In the genomic region with DNA sequence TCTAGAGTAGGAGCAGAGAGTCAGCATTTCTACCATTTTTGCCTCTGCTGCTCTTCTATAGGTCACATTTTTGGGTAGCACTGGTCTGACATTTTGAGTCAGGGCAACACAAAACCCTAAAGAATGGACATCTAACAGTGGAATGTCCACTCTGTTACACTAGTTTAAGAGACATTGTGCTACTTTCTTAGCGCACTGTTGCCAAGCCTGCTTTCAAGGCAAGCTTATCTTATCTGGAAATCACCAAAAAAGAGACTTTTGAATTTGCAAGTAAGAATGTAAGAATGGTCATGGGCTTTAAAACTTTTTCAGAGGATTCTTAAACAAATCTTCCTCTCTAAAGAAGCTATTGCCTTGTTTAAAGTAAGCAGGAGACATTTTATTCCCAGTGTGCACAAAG, we compare ENCODE assay signal across 22 cellular contexts.
A peak's percentile ranks its signal among the peaks of the same experiment; 100 is the strongest.
DNase-seq lines count a peak whose midpoint lies in the region; ATAC-seq, FAIRE-seq and TF ChIP-seq lines count a peak whose summit lies in the region.
"Had no signal": no experiment of that assay in that cellular context is flagged by ENCODE, and none has a peak within 500 bp of the region (broad histone marks: within the 10 kb centered on the region; RNA-seq: fewer than 3 reads in every experiment).

No MANE protein-coding gene starts in this region.

- H3K4me1 ChIP-seq in GM23248 (ENCODE audit: insufficient read depth) (peaks cover 48% of the 10 kb centered on the region), adipocyte (ENCODE audit: control insufficient read depth, insufficient read depth, low read length) (peaks cover 30% of the 10 kb centered on the region), kidney (ENCODE audit: control insufficient read depth in 1 of 2, insufficient read depth in 1 of 2, low read depth in 1 of 2, low read length in 2 of 2) (no peaks in the 10 kb centered on the region), mucosa of descending colon (ENCODE audit: low read depth) (no peaks in the 10 kb centered on the region)

- H3K36me3 ChIP-seq in GM23248 (ENCODE audit: low read depth), result no peaks in the 10 kb centered on the region
- no peaks in the 10 kb centered on the region for H3K36me3 ChIP-seq in adipocyte (ENCODE audit: control insufficient read depth, insufficient read depth, low read length, severe bottlenecking)
- no peaks in the 10 kb centered on the region for H3K36me3 ChIP-seq in kidney (ENCODE audit: control insufficient read depth in 1 of 2, insufficient read depth in 2 of 2, low read length in 2 of 2)
- no peaks in the 10 kb centered on the region for H3K36me3 ChIP-seq in mucosa of descending colon (ENCODE audit: low read depth)

- no peaks in the 10 kb centered on the region for H4K20me1 ChIP-seq in GM23248 (ENCODE audit: insufficient read depth)

- 94 to 97% methylated on average over 1 of the region's 1 CpG for WGBS in GM23248 (ENCODE audit: low coverage in 1 of 2, low lambda C conversion rate in 2 of 2, missing lambda C conversion rate in 2 of 2), 2 experiments

- peaks cover 52 to 58% of the 10 kb centered on the region in 2 donors for H3K4me1 Mint-ChIP-seq in natural killer cell

- intact Hi-C loops in natural killer cell (cut with micrococcal nuclease), result loop anchor here (2.0 to 10.0 kb wide), 2 partner anchors 50 to 172 kb away; partner anchors contain the start of gene NREP
- intact Hi-C loops in kidney (cut with DNase I), result no loop called here
- intact Hi-C loops in mucosa of descending colon (cut with DNase I, micrococcal nuclease), result loop anchor here in 1 of 2 donors (10.0 kb wide), 1 partner anchor 50 kb away; no protein-coding TSS in a partner anchor

- H3K4me3 Mint-ChIP-seq in natural killer cell, result peak overlapping the region; percentile 65
- H3K4me3 Mint-ChIP-seq: CD14-positive monocyte had no signal

- peak overlapping the region; percentile 69 for H3K4me2 ChIP-seq in GM23248 (ENCODE audit: unreplicated experiment)
- H3K4me2 ChIP-seq: KMS-11 had no signal

- no peaks in the 10 kb centered on the region for H3K9me2 ChIP-seq in GM23248 (ENCODE audit: insufficient read depth)

- in situ Hi-C loops in GM23248 (cut with MboI), result no loop called here

- peaks cover 46% of the 10 kb centered on the region for H3F3A ChIP-seq in GM23248 (ENCODE audit: insufficient read depth)

- no peaks in the 10 kb centered on the region for H3K79me2 ChIP-seq in GM23248 (ENCODE audit: insufficient read depth)

- H3K9me3 Mint-ChIP-seq in natural killer cell, result no peaks in the 10 kb centered on the region

- FAIRE-seq in kidney (lab: Jason Lieb, UNC), result no peak
- FAIRE-seq: A204.1, GM18507, H1, HTR-8/SVneo had no signal

- H3K9me3 ChIP-seq in GM23248 (ENCODE audit: low read depth) (no peaks in the 10 kb centered on the region), adipocyte (ENCODE audit: control insufficient read depth, low read length) (no peaks in the 10 kb centered on the region), kidney (ENCODE audit: control insufficient read depth in 1 of 2, low read length in 2 of 2) (no peaks in the 10 kb centered on the region), mucosa of descending colon (no peaks in the 10 kb centered on the region)

- H3K27me3 ChIP-seq in GM23248 (replicated peaks; ENCODE audit: insufficient read depth) (no peaks in the 10 kb centered on the region), adipocyte (replicated peaks; ENCODE audit: control insufficient read depth, insufficient read depth, low read length) (no peaks in the 10 kb centered on the region)

- H3K4me3 ChIP-seq in GM23248 (no peak overlapping the region), adipocyte (ENCODE audit: low read length) (no peak overlapping the region), fibroblast of the aortic adventitia (ENCODE audit: low read depth, low read length) (no peak overlapping the region), kidney (ENCODE audit: low read length in 2 of 2) (no peak overlapping the region), mucosa of descending colon (no peak overlapping the region)

- no peaks in the 10 kb centered on the region for H3K27me3 Mint-ChIP-seq in natural killer cell (ENCODE audit: low read depth in 2 of 2)

- H3K9ac ChIP-seq in GM23248 (no peak overlapping the region), adipocyte (ENCODE audit: low read length) (no peak overlapping the region), kidney (ENCODE audit: low read length in 2 of 2) (no peak overlapping the region)
- H3K9ac ChIP-seq: KMS-11 had no signal

- H3K27ac ChIP-seq in GM23248 (peak overlapping the region; percentile 83; the same call in 1 of the 2 replicates), kidney (ENCODE audit: low read depth in 2 of 2, low read length in 2 of 2) (no peak overlapping the region)
- H3K27ac ChIP-seq: KMS-11 had no signal

- H2AFZ ChIP-seq in GM23248, result no peak overlapping the region

- peak overlapping the region; percentile 84 to 90 for H3K27ac Mint-ChIP-seq in natural killer cell
- H3K27ac Mint-ChIP-seq: CD14-positive monocyte had no signal

- TF ChIP-seq CTCF in fibroblast of the aortic adventitia (IDR thresholded peaks at IDR 0.05; ENCODE audit: insufficient read depth, low read length), result no peak
- TF ChIP-seq CTCF in natural killer cell (IDR thresholded peaks at IDR 0.05), result no peak
- TF ChIP-seq CTCF in kidney (IDR thresholded peaks at IDR 0.05; ENCODE audit: borderline replicate concordance, extremely low read depth, insufficient read depth), result no peak
- TF ChIP-seq CTCF in mucosa of descending colon (IDR thresholded peaks at IDR 0.05), result no peak

- ATAC-seq in natural killer cell (no peak), HG02763 (IDR thresholded peaks at IDR 0.05; ENCODE audit: unreplicated experiment) (no peak), mucosa of descending colon (no peak)
- ATAC-seq: HCT116 had no signal

- DNase-seq in GM23248 (no peak), adipocyte (ENCODE audit: low read depth) (peak; percentile 25), fibroblast of the aortic adventitia (ENCODE audit: low read depth) (peak; percentile 33), natural killer cell (no peak), kidney (no peak), mucosa of descending colon (no peak)
- DNase-seq in activated naive CD4-positive, alpha-beta T cell (lab: John Stamatoyannopoulos, UW), result no peak
- DNase-seq: GDM1, NCI-H1105, NCI-H146, NCI-H2029, NCI-H2171, NCI-H524 treated with DMSO at 0.1 percent for 48 hours, Right ventricle myocardium superior had no signal

- H3K36me3 Mint-ChIP-seq in natural killer cell, result no peaks in the 10 kb centered on the region
- H3K36me3 Mint-ChIP-seq: CD14-positive monocyte had no signal

Comparison
In these comparisons a context has a peak if more than half of its experiments do, and no peak if none do; other contexts are left out.
1. DNase-seq: peak in adipocyte (single experiment) and fibroblast of the aortic adventitia (single experiment); none in GM23248 (single experiment), natural killer cell (single experiment), activated naive CD4-positive, alpha-beta T cell (0 of 4), kidney (single experiment) and mucosa of descending colon (0 of 3).